ENCODE assay signal across 27 cellular contexts in the genomic region with DNA sequence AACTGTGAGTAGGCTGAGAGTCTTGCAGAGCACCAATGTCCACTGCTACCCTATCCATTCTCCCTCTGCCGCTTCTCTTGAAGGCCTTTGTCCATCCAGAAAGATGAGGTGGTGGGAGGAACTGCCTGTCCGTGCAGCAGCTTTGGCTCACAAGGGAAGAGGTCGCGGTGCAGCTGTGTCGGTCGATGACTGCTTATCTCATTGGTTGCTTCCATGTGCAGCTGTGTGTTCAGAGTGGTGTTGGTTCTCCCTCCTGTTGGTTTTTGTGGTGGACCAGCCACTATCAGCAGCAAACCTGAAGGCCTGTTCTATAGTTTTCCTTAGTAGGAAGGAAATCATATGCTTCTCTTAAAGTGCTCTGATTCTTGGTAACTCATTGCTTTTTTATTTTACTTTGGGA.
"Had no signal": no experiment of that assay in that cellular context is flagged by ENCODE, and none has a peak within 500 bp of the region (broad histone marks: within the 10 kb centered on the region; RNA-seq: fewer than 3 reads in every experiment).

No MANE protein-coding gene starts in this region.

- H3K4me3 ChIP-seq: colonic mucosa, esophagus muscularis mucosa, gastroesophageal sphincter, heart left ventricle, left lung, mucosa of descending colon, ovary, psoas muscle, thoracic aorta, tibial nerve, upper lobe of left lung had no signal

- H3K9me3 Mint-ChIP-seq: dendritic cell treated with granulocyte-macrophage colony-stimulating factor and Interleukin-4, amounts not matched to agents 40 ng/mL and 50 ng/mL, for 4 days; endodermal cell; mesothelial cell of epicardium; stimulated activated naive B cell treated with anti-CD40 and anti-IgM and Interleukin-4, amounts not matched to agents 10 μg/mL and 1 μg/mL and 100 μg/mL, for 72 hours; stimulated activated naive CD8-positive, alpha-beta T cell treated with anti-CD3 and anti-CD28 coated beads, Interleukin-15, Interleukin-2, amounts not matched to agents 100 ng/mL and 50 ng/mL, for 24 hours had no signal

- H3K9me3 ChIP-seq: colonic mucosa, esophagus muscularis mucosa, gastroesophageal sphincter, heart left ventricle, left lung, mucosa of descending colon, ovary, psoas muscle, thoracic aorta, tibial nerve, upper lobe of left lung had no signal

- DNase-seq: colonic mucosa; effector CD8-positive, alpha-beta T cell; endodermal cell; foreskin keratinocyte; heart left ventricle; hippocampal formation; left cardiac atrium; left lung; mesenchymal stem cell; mucosa of descending colon; naive thymus-derived CD4-positive, alpha-beta T cell; occipital lobe; ovary; psoas muscle; right cardiac atrium; small intestine; stimulated activated CD4-positive, alpha-beta T cell treated with anti-CD3 and anti-CD28 coated beads, Interleukin-15, amount 100 ng/mL, for 24 hours; stimulated activated CD4-positive, alpha-beta T cell treated with anti-CD3 and anti-CD28 coated beads, Interleukin-2, amount 100 ng/mL, for 48 hours; stimulated activated naive B cell treated with anti-CD40 and anti-IgM and Interleukin-4, amounts not matched to agents 10 μg/mL and 1 μg/mL and 100 μg/mL, for 72 hours; upper lobe of left lung had no signal

- H3K4me3 Mint-ChIP-seq: dendritic cell treated with granulocyte-macrophage colony-stimulating factor and Interleukin-4, amounts not matched to agents 40 ng/mL and 50 ng/mL, for 4 days; endodermal cell; mesothelial cell of epicardium; naive thymus-derived CD4-positive, alpha-beta T cell; stimulated activated naive B cell treated with anti-CD40 and anti-IgM and Interleukin-4, amounts not matched to agents 10 μg/mL and 1 μg/mL and 100 μg/mL, for 72 hours; stimulated activated naive CD8-positive, alpha-beta T cell treated with anti-CD3 and anti-CD28 coated beads, Interleukin-15, Interleukin-2, amounts not matched to agents 100 ng/mL and 50 ng/mL, for 24 hours had no signal

- H3K27me3 ChIP-seq: colonic mucosa, esophagus muscularis mucosa, foreskin keratinocyte, gastroesophageal sphincter, heart left ventricle, left lung, ovary, tibial nerve, upper lobe of left lung had no signal

- H3K36me3 ChIP-seq: ovary had no signal

- H3K4me1 Mint-ChIP-seq: endodermal cell; mesothelial cell of epicardium; stimulated activated naive B cell treated with anti-CD40 and anti-IgM and Interleukin-4, amounts not matched to agents 10 μg/mL and 1 μg/mL and 100 μg/mL, for 72 hours had no signal

- H3K27ac Mint-ChIP-seq: dendritic cell treated with granulocyte-macrophage colony-stimulating factor and Interleukin-4, amounts not matched to agents 40 ng/mL and 50 ng/mL, for 4 days; mesothelial cell of epicardium; stimulated activated naive B cell treated with anti-CD40 and anti-IgM and Interleukin-4, amounts not matched to agents 10 μg/mL and 1 μg/mL and 100 μg/mL, for 72 hours; stimulated activated naive CD8-positive, alpha-beta T cell treated with anti-CD3 and anti-CD28 coated beads, Interleukin-15, Interleukin-2, amounts not matched to agents 100 ng/mL and 50 ng/mL, for 24 hours had no signal

- H3K27me3 Mint-ChIP-seq: dendritic cell treated with granulocyte-macrophage colony-stimulating factor and Interleukin-4, amounts not matched to agents 40 ng/mL and 50 ng/mL, for 4 days; naive thymus-derived CD4-positive, alpha-beta T cell; stimulated activated naive B cell treated with anti-CD40 and anti-IgM and Interleukin-4, amounts not matched to agents 10 μg/mL and 1 μg/mL and 100 μg/mL, for 72 hours; stimulated activated naive CD8-positive, alpha-beta T cell treated with anti-CD3 and anti-CD28 coated beads, Interleukin-15, Interleukin-2, amounts not matched to agents 100 ng/mL and 50 ng/mL, for 24 hours had no signal

- H3K4me1 ChIP-seq: colonic mucosa, foreskin keratinocyte, heart left ventricle, left lung, psoas muscle, tibial nerve, upper lobe of left lung had no signal

- H3K27ac ChIP-seq: colonic mucosa, esophagus muscularis mucosa, foreskin keratinocyte, gastroesophageal sphincter, heart left ventricle, left lung, ovary, psoas muscle, thoracic aorta, tibial nerve, upper lobe of left lung had no signal
